10 cellular contexts compared by ENCODE assay signal in the genomic region with DNA sequence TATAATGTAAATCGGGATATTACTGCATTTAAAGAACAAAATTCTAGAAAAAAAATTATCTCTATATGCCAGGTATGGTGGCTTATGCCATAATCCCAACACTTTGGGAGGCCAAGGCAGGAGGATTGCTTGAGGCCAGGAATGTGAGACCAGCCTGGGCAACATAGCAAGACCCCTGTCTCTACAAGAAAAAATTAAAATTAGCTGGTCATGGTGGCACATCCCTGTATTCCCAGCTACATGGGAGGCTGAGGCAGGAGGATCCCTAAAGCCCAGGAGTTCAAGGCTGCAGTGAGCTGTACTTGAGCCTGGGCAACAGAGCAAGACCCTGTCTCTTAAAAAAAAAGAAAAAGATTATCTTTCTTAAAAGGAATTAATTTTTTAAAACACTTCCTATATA.
"Had no signal": no experiment of that assay in that cellular context is flagged by ENCODE, and none has a peak within 500 bp of the region (broad histone marks: within the 10 kb centered on the region; RNA-seq: fewer than 3 reads in every experiment).

No MANE protein-coding gene starts in this region.

- H3K4me3 ChIP-seq: GM23338 had no signal

- H3K4me3 Mint-ChIP-seq: GM23338, H9, HFFc6 had no signal

- H3K9me3 Mint-ChIP-seq: GM23338, H9, HFFc6 had no signal

- H2AFZ ChIP-seq: GM23338 had no signal

- H3K27ac Mint-ChIP-seq: GM23338, H9 had no signal

- ATAC-seq: GM23338 had no signal

- H3K27ac ChIP-seq: HL-60, KMS-11 had no signal

- H3K4me2 ChIP-seq: GM23338, KMS-11 had no signal

- FAIRE-seq: H1, H54 had no signal

- H3K9ac ChIP-seq: KMS-11 had no signal

- DNase-seq: H9, HCEC 1CT, HFFc6, IMR-90, KBM-7 had no signal
